ENCODE assay signal across 10 cellular contexts in genomic region chr2:43569921-43570320, GRCh38. TPM values are rescaled to one million over a fixed set of nuclear protein-coding genes. Genes with fewer than 3 reads are reported as not detected.
DNase-seq lines count a peak whose midpoint lies in the region; ATAC-seq lines count a peak whose summit lies in the region.
"Had no signal": no experiment of that assay in that cellular context is flagged by ENCODE, and none has a peak within 500 bp of the region (broad histone marks: within the 10 kb centered on the region; RNA-seq: fewer than 3 reads in every experiment).

No MANE protein-coding gene starts in this region.

- H3K27ac Mint-ChIP-seq in activated T-cell treated with anti-CD3 and anti-CD28 coated beads, Interleukin-2, amount 50 U/mL, for 72 hours = peak overlapping the region; percentile 79
- peak overlapping the region; percentile 58 for H3K27ac Mint-ChIP-seq in stimulated activated effector memory CD8-positive, alpha-beta T cell treated with anti-CD3 and anti-CD28 coated beads, Interleukin-12 subunit alpha, Interleukin-12 subunit beta, amount 100 ng/mL, for 72 hours

- peak; percentile 28 to 61 for DNase-seq in activated T-cell treated with anti-CD3 and anti-CD28 coated beads, Interleukin-2, amount 50 U/mL, for 72 hours
- no peak for DNase-seq in activated T-cell treated with anti-CD3 and anti-CD28 coated beads, Interleukin-2, amount 50 U/mL, for 48 hours
- peak in 1 of 2 donors; percentile 67 for DNase-seq in stimulated activated effector memory CD8-positive, alpha-beta T cell treated with anti-CD3 and anti-CD28 coated beads, Interleukin-12 subunit alpha, Interleukin-12 subunit beta, amount 100 ng/mL, for 72 hours (ENCODE audit: low spot score in 2 of 2)
- DNase-seq in nucleus accumbens (lab: John Stamatoyannopoulos, UW) (no peak), Right ventricle myocardium superior (no peak)
- DNase-seq: GOT3, small intestine had no signal

- intact Hi-C loops in Right ventricle myocardium superior (cut with DNase I) = no loop called here

- H3K27me3 Mint-ChIP-seq in activated T-cell treated with anti-CD3 and anti-CD28 coated beads, Interleukin-2, amount 50 U/mL, for 72 hours (ENCODE audit: low read depth) = no peaks in the 10 kb centered on the region

- peaks cover 64% of the 10 kb centered on the region for H3K4me1 Mint-ChIP-seq in activated T-cell treated with anti-CD3 and anti-CD28 coated beads, Interleukin-2, amount 50 U/mL, for 72 hours (ENCODE audit: low read depth)
- H3K4me1 Mint-ChIP-seq in stimulated activated effector memory CD8-positive, alpha-beta T cell treated with anti-CD3 and anti-CD28 coated beads, Interleukin-12 subunit alpha, Interleukin-12 subunit beta, amount 100 ng/mL, for 72 hours = peaks cover 48% of the 10 kb centered on the region

- H3K4me3 Mint-ChIP-seq in activated T-cell treated with anti-CD3 and anti-CD28 coated beads, Interleukin-2, amount 50 U/mL, for 72 hours = peak overlapping the region; percentile 75 to 85
- H3K4me3 Mint-ChIP-seq in stimulated activated effector memory CD8-positive, alpha-beta T cell treated with anti-CD3 and anti-CD28 coated beads, Interleukin-12 subunit alpha, Interleukin-12 subunit beta, amount 100 ng/mL, for 72 hours = peak overlapping the region; percentile 41

- peak; percentile 89 to 92 for ATAC-seq in activated T-cell treated with anti-CD3 and anti-CD28 coated beads, Interleukin-2, amount 50 U/mL, for 72 hours (replicated peaks in 1 of 2)
- ATAC-seq in GM21526 (IDR thresholded peaks at IDR 0.05; ENCODE audit: low FRiP score, unreplicated experiment) (peak; percentile 68), HG03439 (IDR thresholded peaks at IDR 0.05; ENCODE audit: unreplicated experiment) (peak; percentile 70), GM19328 (IDR thresholded peaks at IDR 0.05; ENCODE audit: unreplicated experiment) (no peak), Right ventricle myocardium superior (ENCODE audit: poor library complexity) (no peak)
- peak; percentile 98 for ATAC-seq in stimulated activated effector memory CD8-positive, alpha-beta T cell treated with anti-CD3 and anti-CD28 coated beads, Interleukin-12 subunit alpha, Interleukin-12 subunit beta, amount 100 ng/mL, for 72 hours

- H3K9me3 Mint-ChIP-seq in activated T-cell treated with anti-CD3 and anti-CD28 coated beads, Interleukin-2, amount 50 U/mL, for 72 hours = no peaks in the 10 kb centered on the region
- no peaks in the 10 kb centered on the region for H3K9me3 Mint-ChIP-seq in stimulated activated effector memory CD8-positive, alpha-beta T cell treated with anti-CD3 and anti-CD28 coated beads, Interleukin-12 subunit alpha, Interleukin-12 subunit beta, amount 100 ng/mL, for 72 hours

- peaks cover 21 to 30% of the 10 kb centered on the region in 2 donors for H3K36me3 Mint-ChIP-seq in activated T-cell treated with anti-CD3 and anti-CD28 coated beads, Interleukin-2, amount 50 U/mL, for 72 hours (ENCODE audit: insufficient read depth in 2 of 2)
- peaks cover 89% of the 10 kb centered on the region for H3K36me3 Mint-ChIP-seq in stimulated activated effector memory CD8-positive, alpha-beta T cell treated with anti-CD3 and anti-CD28 coated beads, Interleukin-12 subunit alpha, Interleukin-12 subunit beta, amount 100 ng/mL, for 72 hours

RNA-seq across cellular contexts. Expression of gene THADA, which starts 25.9 kb away (rescaled TPM):
- 10 to 100 TPM; 39.5 to 46.3 TPM for total RNA-seq in activated T-cell treated with anti-CD3 and anti-CD28 coated beads, Interleukin-2, amount 50 U/mL, for 72 hours
- total RNA-seq in Right ventricle myocardium superior = 14.2 TPM

Comparison
In these comparisons a context has a peak if more than half of its experiments do, and no peak if none do; other contexts are left out.
1. DNase-seq: peak in activated T-cell treated with anti-CD3 and anti-CD28 coated beads, Interleukin-2, amount 50 U/mL, for 72 hours (2 of 2); none in activated T-cell treated with anti-CD3 and anti-CD28 coated beads, Interleukin-2, amount 50 U/mL, for 48 hours (0 of 2), nucleus accumbens (0 of 56) and Right ventricle myocardium superior (single experiment).
2. ATAC-seq: peak in activated T-cell treated with anti-CD3 and anti-CD28 coated beads, Interleukin-2, amount 50 U/mL, for 72 hours (2 of 2), GM21526 (single experiment), HG03439 (single experiment) and stimulated activated effector memory CD8-positive, alpha-beta T cell treated with anti-CD3 and anti-CD28 coated beads, Interleukin-12 subunit alpha, Interleukin-12 subunit beta, amount 100 ng/mL, for 72 hours (single experiment); none in GM19328 (single experiment) and Right ventricle myocardium superior (single experiment).